ENCODE assay signal across 8 cellular contexts in the genomic region with DNA sequence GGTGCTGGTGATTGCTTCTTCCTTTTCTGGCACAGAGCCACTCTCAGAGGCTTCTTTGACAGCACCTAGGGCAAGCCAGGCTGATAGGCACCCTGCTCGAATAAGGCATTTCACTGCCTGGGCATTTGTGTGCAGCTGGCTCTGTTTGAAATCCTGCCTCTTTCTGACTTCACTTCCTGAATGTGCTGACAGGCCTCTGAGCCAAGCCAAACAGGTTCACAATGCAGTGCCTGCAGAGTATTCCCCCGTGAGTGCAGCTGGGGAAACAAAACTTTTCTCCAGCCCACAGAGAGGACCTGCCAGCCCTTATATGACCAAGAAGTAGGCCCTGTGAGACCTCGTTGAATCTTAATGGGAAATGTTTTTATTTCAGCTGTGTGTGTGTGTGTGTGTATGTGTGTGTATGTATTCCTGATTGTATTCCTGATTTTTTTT. TPM values are rescaled to one million over a fixed set of nuclear protein-coding genes. Genes with fewer than 3 reads are reported as not detected.
DNase-seq lines count a peak whose midpoint lies in the region; ATAC-seq and TF ChIP-seq lines count a peak whose summit lies in the region.

No MANE protein-coding gene starts in this region.

- TF ChIP-seq POLR2A in body of pancreas (IDR thresholded peaks at IDR 0.05), result peak; percentile 30 to 57 (median 54)
- no peak for TF ChIP-seq POLR2A in vagina (IDR thresholded peaks at IDR 0.05)

- peaks cover 25% of the 10 kb centered on the region for H3K4me1 ChIP-seq in body of pancreas
- peaks cover 0 to 17% of the 10 kb centered on the region in 2 donors for H3K4me1 ChIP-seq in left lung
- peaks cover 11% of the 10 kb centered on the region for H3K4me1 ChIP-seq in vagina

- ATAC-seq in GM21825 (IDR thresholded peaks at IDR 0.05; ENCODE audit: unreplicated experiment) (peak; percentile 91), body of pancreas (peak; percentile 95), left lung (peak; percentile 86)

- H3K27ac ChIP-seq in body of pancreas (peak overlapping the region; percentile 75 to 90 (median 82)), left lung (peak overlapping the region in 1 of 2 donors; percentile 11), vagina (peak overlapping the region; percentile 54)

- H3K36me3 ChIP-seq in body of pancreas (replicated peaks in 1 of 2; ENCODE audit: insufficient read depth in 1 of 2, low read depth in 2 of 2) (no peaks in the 10 kb centered on the region), left lung (no peaks in the 10 kb centered on the region), vagina (no peaks in the 10 kb centered on the region)

- intact Hi-C loops in body of pancreas (cut with DNase I), result no loop called here
- intact Hi-C loops in left lung (cut with DNase I), result no loop called here
- intact Hi-C loops in vagina (cut with DNase I), result no loop called here

- no peak overlapping the region for H3K4me3 ChIP-seq in body of pancreas
- no peak overlapping the region for H3K4me3 ChIP-seq in left lung
- no peak overlapping the region for H3K4me3 ChIP-seq in vagina

- DNase-seq in EL, result peak; percentile 40
- peak; percentile 54 for DNase-seq in NCI-H1105 (lab: John Stamatoyannopoulos, UW)
- peak; percentile 79 to 91 (median 90) for DNase-seq in body of pancreas
- peak in 1 of 2 donors; percentile 38 for DNase-seq in left lung
- DNase-seq in vagina (ENCODE audit: extremely low spot score in 2 of 2), result no peak
- DNase-seq in SIG-M5 treated with dmso at 0.1 percent for 504 hours (lab: John Stamatoyannopoulos, UW; ENCODE audit: unreplicated experiment), result no peak
- DNase-seq in NCI-H2171 treated with DMSO at 0.1 percent for 48 hours (lab: John Stamatoyannopoulos, UW), result no peak

- WGBS in body of pancreas, 2 donors, result 0 to 3% methylated on average over 3 of the region's 3 CpGs

- H3K9me3 ChIP-seq in body of pancreas (no peaks in the 10 kb centered on the region), left lung (no peaks in the 10 kb centered on the region), vagina (no peaks in the 10 kb centered on the region)

- TF ChIP-seq CTCF in body of pancreas (IDR thresholded peaks at IDR 0.05) (no peak), left lung (IDR thresholded peaks at IDR 0.05) (no peak), vagina (IDR thresholded peaks at IDR 0.05) (no peak)

- H3K27me3 ChIP-seq in body of pancreas (no peaks in the 10 kb centered on the region), left lung (no peaks in the 10 kb centered on the region), vagina (no peaks in the 10 kb centered on the region)

RNA-seq across cellular contexts. Expression of gene JUN, which starts 10.4 kb away (rescaled TPM):
- total RNA-seq in body of pancreas (100 to 1,000 TPM; 320 to 712 TPM), left lung (100 to 1,000 TPM; 102 to 135 TPM), vagina (275 TPM)

Comparison
In these comparisons a context has a peak if more than half of its experiments do, and no peak if none do; other contexts are left out.
1. DNase-seq: peak in EL (single experiment), NCI-H1105 (single experiment) and body of pancreas (4 of 4); none in vagina (0 of 2), SIG-M5 treated with dmso at 0.1 percent for 504 hours (single experiment) and NCI-H2171 treated with DMSO at 0.1 percent for 48 hours (single experiment).
2. POLR2A ChIP-seq: peak in body of pancreas (3 of 3); none in vagina (0 of 2).
3. Peak in every context shown above with its lines, with median percentiles within 50 percentile points of each other: ATAC-seq.